9 cellular contexts compared by ENCODE assay signal in genomic region chr10:71729023-71729649, GRCh38. TPM values are rescaled to one million over a fixed set of nuclear protein-coding genes. Genes with fewer than 3 reads are reported as not detected.
A peak's percentile ranks its signal among the peaks of the same experiment; 100 is the strongest.
DNase-seq lines count a peak whose midpoint lies in the region; ATAC-seq and TF ChIP-seq lines count a peak whose summit lies in the region.
"Had no signal": no experiment of that assay in that cellular context is flagged by ENCODE, and none has a peak within 500 bp of the region (broad histone marks: within the 10 kb centered on the region; RNA-seq: fewer than 3 reads in every experiment).

No MANE protein-coding gene starts in this region.

- H3K4me1 ChIP-seq in OCI-LY3 (ENCODE audit: low read length) (peaks cover 53% of the 10 kb centered on the region), prostate gland (replicated peaks) (peaks cover 8% of the 10 kb centered on the region)

- H2AFZ ChIP-seq in OCI-LY3 (ENCODE audit: low read depth, low read length) = no peak overlapping the region

- ATAC-seq in WTC11 = no peak

- CTCF ChIA-PET in WTC11 (lab: Charles Lee) = interaction anchor here (0.5 to 2.3 kb wide), 5 partner anchors 12 to 410 kb away, joined by 3 to 7 read pairs (median 4); partner anchors contain the start of gene SLC29A3

- TF ChIP-seq POLR2A in erythroblast (IDR thresholded peaks at IDR 0.05; ENCODE audit: low read length) = no peak
- no peak for TF ChIP-seq POLR2A in prostate gland (IDR thresholded peaks at IDR 0.05)

- TF ChIP-seq CTCF in OCI-LY3 (IDR thresholded peaks at IDR 0.05; ENCODE audit: low read depth, low read length) (no peak), prostate gland (IDR thresholded peaks at IDR 0.05) (no peak), WTC11 (IDR thresholded peaks at IDR 0.05) (no peak)

- peak; percentile 30 for DNase-seq in H4 (ENCODE audit: low spot score)
- peak; percentile 76 to 82 for DNase-seq in erythroblast (lab: John Stamatoyannopoulos, UW)
- DNase-seq in prostate gland (ENCODE audit: low spot score) = peak; percentile 53
- DNase-seq in GM19238 (ENCODE audit: insufficient read length, low spot score) = no peak
- DNase-seq in WTC11 (ENCODE audit: low spot score) = no peak
- DNase-seq in DMS79 (lab: John Stamatoyannopoulos, UW) = no peak
- DNase-seq in G401 (ENCODE audit: low spot score) = no peak
- DNase-seq: T-helper 9 cell had no signal

- no peak overlapping the region for H3K27ac Mint-ChIP-seq in WTC11

- no peaks in the 10 kb centered on the region for H3K9me3 Mint-ChIP-seq in WTC11

- no peak overlapping the region; the same call in 1 of the 2 replicates for H3K9ac ChIP-seq in OCI-LY3 (ENCODE audit: low read length)

- WGBS in prostate gland = 53% methylated on average over 12 of the region's 12 CpGs

- H3K4me3 ChIP-seq in OCI-LY3 (ENCODE audit: low read length) (no peak overlapping the region), prostate gland (no peak overlapping the region)

- H3K4me1 Mint-ChIP-seq in WTC11 = no peaks in the 10 kb centered on the region

- H3K9me3 ChIP-seq in OCI-LY3 (ENCODE audit: insufficient read depth, low read length) (no peaks in the 10 kb centered on the region), prostate gland (no peaks in the 10 kb centered on the region)

- in situ Hi-C loops in G401 (cut with HindIII; ENCODE audit: low sequenced_read_pairs) = no loop called here

- H3K27ac ChIP-seq in OCI-LY3 (ENCODE audit: low read length) (no peak overlapping the region; the same call in 1 of the 2 replicates), prostate gland (no peak overlapping the region)

- POLR2A ChIA-PET in WTC11 (lab: Charles Lee) = no interaction called here

- 0 out of 2 replicates have a peak, but pooled peaks cover 6% of the 10 kb centered on the region for H3K27me3 ChIP-seq in OCI-LY3 (ENCODE audit: low read depth, low read length)
- H3K27me3 ChIP-seq in prostate gland (replicated peaks; ENCODE audit: insufficient read depth) = no peaks in the 10 kb centered on the region

- intact Hi-C loops in prostate gland (cut with DNase I) = no loop called here

- H3K4me3 Mint-ChIP-seq in WTC11 = no peak overlapping the region

- H4K20me1 ChIP-seq in OCI-LY3 (ENCODE audit: insufficient read depth, low read length) = no peaks in the 10 kb centered on the region

- no peaks in the 10 kb centered on the region for H3K27me3 Mint-ChIP-seq in WTC11 (ENCODE audit: low read depth)

- H3K36me3 ChIP-seq in OCI-LY3 (replicated peaks; ENCODE audit: low read depth, low read length) = no peaks in the 10 kb centered on the region
- no peaks in the 10 kb centered on the region for H3K36me3 ChIP-seq in prostate gland

- H3K4me2 ChIP-seq in OCI-LY3 (ENCODE audit: low read length) = peak overlapping the region; percentile 92

- H3K79me2 ChIP-seq in OCI-LY3 (ENCODE audit: low read length) = no peaks in the 10 kb centered on the region

- no peaks in the 10 kb centered on the region for H3K36me3 Mint-ChIP-seq in WTC11

TF ChIP-seq in WTC11, 78 proteins besides CTCF, POLR2A, EP300 and RAD21 (continues in another document):
- TF ChIP-seq TP53 (CRISPR knock-in tag; IDR thresholded peaks at IDR 0.05) = no peak
- TF ChIP-seq SP1 (CRISPR knock-in tag; conservative IDR thresholded peaks at IDR 0.05) = no peak
- no peak for TF ChIP-seq JUN (CRISPR knock-in tag; IDR thresholded peaks at IDR 0.05)
- no peak for TF ChIP-seq ZNF121 (CRISPR knock-in tag; IDR thresholded peaks at IDR 0.05)
- TF ChIP-seq, protein P1, sequence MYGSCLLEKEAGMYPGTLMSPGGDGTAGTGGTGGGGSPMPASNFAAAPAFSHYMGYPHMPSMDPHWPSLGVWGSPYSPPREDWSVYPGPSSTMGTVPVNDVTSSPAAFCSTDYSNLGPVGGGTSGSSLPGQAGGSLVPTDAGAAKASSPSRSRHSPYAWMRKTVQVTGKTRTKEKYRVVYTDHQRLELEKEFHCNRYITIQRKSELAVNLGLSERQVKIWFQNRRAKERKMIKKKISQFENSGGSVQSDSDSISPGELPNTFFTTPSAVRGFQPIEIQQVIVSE (CRISPR knock-in tag; IDR thresholded peaks at IDR 0.05; ENCODE audit: borderline replicate concordance) = no peak
- no peak for TF ChIP-seq EMX1 (CRISPR knock-in tag; IDR thresholded peaks at IDR 0.05)
- TF ChIP-seq E2F5 (CRISPR knock-in tag; IDR thresholded peaks at IDR 0.05) = no peak
- no peak for TF ChIP-seq ZSCAN18 (CRISPR knock-in tag; IDR thresholded peaks at IDR 0.05)
- no peak for TF ChIP-seq AFF4 (CRISPR knock-in tag; IDR thresholded peaks at IDR 0.05; ENCODE audit: borderline replicate concordance)

RNA-seq across cellular contexts. Expression of gene C10orf105, which starts 9.6 kb away (rescaled TPM):
- not detected in 2 replicates for total RNA-seq in H4 (2014; rRNA removed; shearing (Covaris generic))
- total RNA-seq in prostate gland (under 1 TPM in 1 of 2 donors, not detected in 1; 0.11 TPM), WTC11 (2021) (0.48 to 0.99 TPM (median 0.85 TPM) in 3 replicates)
- total RNA-seq in G401 (2014; rRNA removed; shearing (Covaris generic)) = not detected in 2 replicates

RNA-seq across cellular contexts. Expression of gene VSIR, which starts 44.2 kb away (rescaled TPM):
- total RNA-seq in H4 (2014; rRNA removed; shearing (Covaris generic)) = 0.81 and 1.0 TPM in 2 replicates
- total RNA-seq in prostate gland = 10 to 100 TPM; 23.1 to 40.2 TPM
- 0.74 to 1.3 TPM (median 0.78 TPM) in 3 replicates for total RNA-seq in WTC11 (2021)
- total RNA-seq in G401 (2014; rRNA removed; shearing (Covaris generic)) = 1.2 and 1.5 TPM in 2 replicates

Comparison
In these comparisons a context has a peak if more than half of its experiments do, and no peak if none do; other contexts are left out.
1. DNase-seq: peak in H4 (single experiment), erythroblast (2 of 2) and prostate gland (single experiment); none in GM19238 (single experiment), WTC11 (single experiment), DMS79 (single experiment) and G401 (single experiment).